Comparison of ENCODE assay signal across 22 cellular contexts in the genomic region with DNA sequence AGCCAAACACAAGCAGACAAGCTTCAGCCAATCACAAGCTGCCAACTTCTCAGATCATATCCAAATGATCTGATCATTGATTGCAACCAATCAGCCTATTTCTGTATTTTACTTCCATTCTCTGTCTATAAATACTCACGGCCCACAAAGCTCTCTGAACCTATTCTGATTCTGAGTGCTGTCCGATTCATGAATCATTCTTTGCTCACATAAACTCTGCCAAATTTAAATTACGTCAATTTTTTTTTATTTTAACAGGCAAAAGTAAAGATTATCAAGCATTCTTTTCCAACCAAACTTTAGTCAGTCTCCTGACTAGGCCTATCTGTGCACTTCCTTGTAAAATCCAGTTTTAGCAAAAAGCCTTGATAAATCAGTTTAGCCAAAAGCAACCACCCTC. TPM values are rescaled to one million over a fixed set of nuclear protein-coding genes. Genes with fewer than 3 reads are reported as not detected.
A peak's percentile ranks its signal among the peaks of the same experiment; 100 is the strongest.
DNase-seq lines count a peak whose midpoint lies in the region; ATAC-seq and TF ChIP-seq lines count a peak whose summit lies in the region.
"Had no signal": no experiment of that assay in that cellular context is flagged by ENCODE, and none has a peak within 500 bp of the region (broad histone marks: within the 10 kb centered on the region; RNA-seq: fewer than 3 reads in every experiment).

No MANE protein-coding gene starts in this region.

- H3K36me3 Mint-ChIP-seq in activated naive CD4-positive, alpha-beta T cell treated with anti-CD3 and anti-CD28 coated beads for 36 hours (ENCODE audit: low read depth), result no peaks in the 10 kb centered on the region

- no peak overlapping the region for H3K4me3 Mint-ChIP-seq in activated naive CD4-positive, alpha-beta T cell treated with anti-CD3 and anti-CD28 coated beads for 36 hours
- H3K4me3 Mint-ChIP-seq: GM23338 had no signal

- TF ChIP-seq CTCF in fibroblast of lung (conservative IDR thresholded peaks at IDR 0.05 in 1 of 2, IDR thresholded peaks at IDR 0.05 in 1 of 2; ENCODE audit: low read depth in 1 of 2, low read length in 2 of 2), result no peak
- TF ChIP-seq CTCF in smooth muscle cell (IDR thresholded peaks at IDR 0.05; ENCODE audit: borderline replicate concordance, insufficient read depth, poor library complexity, severe bottlenecking), result no peak

- intact Hi-C loops in activated naive CD4-positive, alpha-beta T cell treated with anti-CD3 and anti-CD28 coated beads for 36 hours (cut with micrococcal nuclease), result loop anchor here (5.0 kb wide), 2 partner anchors 679 to 1221 kb away; partner anchors contain the start of genes FANCB and MOSPD2
- intact Hi-C loops in aorta (cut with DNase I), result loop anchor here in 1 of 2 donors (5.0 kb wide), 1 partner anchor 36 kb away; the partner anchor contains the start of gene RAB9A

- CTCF ChIA-PET in activated naive CD4-positive, alpha-beta T cell treated with anti-CD3 and anti-CD28 coated beads for 36 hours (lab: Charles Lee), result no interaction called here

- no peaks in the 10 kb centered on the region for H3K9me3 Mint-ChIP-seq in activated naive CD4-positive, alpha-beta T cell treated with anti-CD3 and anti-CD28 coated beads for 36 hours
- H3K9me3 Mint-ChIP-seq: GM23338 had no signal

- H3K27ac Mint-ChIP-seq in activated naive CD4-positive, alpha-beta T cell treated with anti-CD3 and anti-CD28 coated beads for 36 hours, result peak overlapping the region; percentile 41
- H3K27ac Mint-ChIP-seq: GM23338 had no signal

- no peak overlapping the region for H2AFZ ChIP-seq in fibroblast of lung (ENCODE audit: low read length)
- H2AFZ ChIP-seq in smooth muscle cell (ENCODE audit: low read depth), result no peak overlapping the region
- H2AFZ ChIP-seq: GM23338 had no signal

- no peaks in the 10 kb centered on the region for H3F3A ChIP-seq in smooth muscle cell (ENCODE audit: low read depth)

- no peaks in the 10 kb centered on the region for H4K20me1 ChIP-seq in fibroblast of lung (ENCODE audit: control insufficient read depth, extremely low read depth, insufficient read depth, low read length)
- no peaks in the 10 kb centered on the region for H4K20me1 ChIP-seq in smooth muscle cell (ENCODE audit: low read depth)

- H3K9ac ChIP-seq in fibroblast of lung (ENCODE audit: insufficient read depth, low read length) (no peak overlapping the region), smooth muscle cell (ENCODE audit: low read depth) (no peak overlapping the region)

- H3K36me3 ChIP-seq in fibroblast of lung (ENCODE audit: control insufficient read depth, insufficient read depth, low read length) (no peaks in the 10 kb centered on the region), smooth muscle cell (ENCODE audit: low read depth) (no peaks in the 10 kb centered on the region), aorta (ENCODE audit: control insufficient read depth in 1 of 2, insufficient read depth in 2 of 2, low read length in 1 of 2) (no peaks in the 10 kb centered on the region)

- no peak for ATAC-seq in aorta (ENCODE audit: low FRiP score)
- ATAC-seq: A549, GM23338, Panc1, Right ventricle myocardium inferior had no signal

- peaks cover 7% of the 10 kb centered on the region for H3K4me1 ChIP-seq in fibroblast of lung (ENCODE audit: control insufficient read depth, extremely low read depth, insufficient read depth, low read length)
- no peaks in the 10 kb centered on the region for H3K4me1 ChIP-seq in smooth muscle cell (ENCODE audit: low read depth)
- peaks cover 0 to 2% of the 10 kb centered on the region in 2 donors for H3K4me1 ChIP-seq in aorta (ENCODE audit: control insufficient read depth in 1 of 2, insufficient read depth in 2 of 2, low read length in 2 of 2)

- H3K4me3 ChIP-seq in fibroblast of lung (replicated peaks in 1 of 4; ENCODE audit: control extremely low read depth in 1 of 4, insufficient read depth in 1 of 4, low read depth in 3 of 4, low read length in 4 of 4) (no peak overlapping the region), smooth muscle cell (no peak overlapping the region), aorta (ENCODE audit: low read length in 2 of 2) (no peak overlapping the region)
- H3K4me3 ChIP-seq: A549, GM23338 had no signal

- 41% methylated on average over 3 of the region's 3 CpGs for WGBS in smooth muscle cell (ENCODE audit: low lambda C conversion rate)
- WGBS in aorta, 2 donors, result 16 to 52% methylated on average over 3 of the region's 3 CpGs

- peaks cover 26% of the 10 kb centered on the region for H3K4me1 Mint-ChIP-seq in activated naive CD4-positive, alpha-beta T cell treated with anti-CD3 and anti-CD28 coated beads for 36 hours (ENCODE audit: low read depth)

- H3K9me3 ChIP-seq in fibroblast of lung (ENCODE audit: control insufficient read depth, insufficient read depth, low read depth, low read length) (no peaks in the 10 kb centered on the region), smooth muscle cell (replicated peaks; ENCODE audit: low read depth) (no peaks in the 10 kb centered on the region), aorta (ENCODE audit: control insufficient read depth, low read length) (no peaks in the 10 kb centered on the region)
- H3K9me3 ChIP-seq: A549 had no signal

- H3K27me3 ChIP-seq in fibroblast of lung (ENCODE audit: control insufficient read depth, insufficient read depth, low read length) (no peaks in the 10 kb centered on the region), smooth muscle cell (ENCODE audit: low read depth) (no peaks in the 10 kb centered on the region), aorta (ENCODE audit: control insufficient read depth in 1 of 2, insufficient read depth in 2 of 2, low read length in 1 of 2) (no peaks in the 10 kb centered on the region)

- no peaks in the 10 kb centered on the region for H3K79me2 ChIP-seq in fibroblast of lung (ENCODE audit: control insufficient read depth, insufficient read depth, low read length)
- no peaks in the 10 kb centered on the region for H3K79me2 ChIP-seq in smooth muscle cell (ENCODE audit: low read depth)

- H3K27ac ChIP-seq in fibroblast of lung (ENCODE audit: insufficient read depth, low read length) (peak overlapping the region; percentile 94), smooth muscle cell (ENCODE audit: low read depth) (peak overlapping the region; percentile 84), aorta (ENCODE audit: low read depth in 1 of 2, low read length in 2 of 2) (no peak overlapping the region)
- H3K27ac ChIP-seq: HL-60 had no signal

- H3K4me2 ChIP-seq in fibroblast of lung (ENCODE audit: extremely low read depth, insufficient read depth, low read length) (no peak overlapping the region), smooth muscle cell (no peak overlapping the region)
- H3K4me2 ChIP-seq: A549, GM23338 had no signal

- no peak for DNase-seq in activated naive CD4-positive, alpha-beta T cell treated with anti-CD3 and anti-CD28 coated beads for 36 hours
- no peak for DNase-seq in activated naive CD4-positive, alpha-beta T cell treated with anti-CD3 and anti-CD28 coated beads, Interleukin-2, amount 50 U/mL, for 16 hours
- DNase-seq in HT1080 (ENCODE audit: low read depth) (peak; percentile 1), fibroblast of lung (ENCODE audit: low read depth in 2 of 2) (peak; percentile 49 to 62), smooth muscle cell (lab: John Stamatoyannopoulos, UW; ENCODE audit: unreplicated experiment) (no peak), aorta (no peak), activated T-cell treated with anti-CD3 and anti-CD28 coated beads for 4 hours (no peak), SHP77 treated with DMSO at 0.1 percent for 48 hours (lab: John Stamatoyannopoulos, UW) (no peak)
- DNase-seq: CD4-positive, alpha-beta memory T cell; DMS79; GDM1; MM.1S; NCI-H1105; NCI-H187; NCI-H2171; NCI-H446 treated with DMSO at 0.1 percent for 48 hours; NCI-H748 treated with DMSO at 0.1 percent for 48 hours had no signal

- no peaks in the 10 kb centered on the region for H3K27me3 Mint-ChIP-seq in activated naive CD4-positive, alpha-beta T cell treated with anti-CD3 and anti-CD28 coated beads for 36 hours (ENCODE audit: low read depth)
- H3K27me3 Mint-ChIP-seq: CD4-positive, alpha-beta memory T cell had no signal

RNA-seq across cellular contexts. Expression of gene TCEANC, which starts 1.8 kb away (rescaled TPM):
- total RNA-seq in activated naive CD4-positive, alpha-beta T cell treated with anti-CD3 and anti-CD28 coated beads for 36 hours, result 1 to 10 TPM; 2.5 to 2.7 TPM
- 0.29 and 0.77 TPM in 2 replicates for total RNA-seq in HT1080 (2014; rRNA removed; shearing (Covaris generic))
- 0.71 and 0.81 TPM in 2 replicates for polyA plus RNA-seq in HT1080 (2015; cell fraction: cytosol; rRNA removed)
- polyA plus RNA-seq in HT1080 (2015; cell fraction: nucleus; rRNA removed), result 0.63 and 1.3 TPM in 2 replicates
- 4.6 and 7.3 TPM in 2 replicates for total RNA-seq in fibroblast of lung
- polyA plus RNA-seq in fibroblast of lung, result 1.6 and 2.3 TPM in 2 replicates
- 0.94 and 1.2 TPM in 2 replicates for polyA plus RNA-seq in fibroblast of lung (2012)
- polyA minus RNA-seq in fibroblast of lung (ENCODE audit: low replicate concordance), result 0.59 and 1.7 TPM in 2 replicates
- 2.5 and 2.6 TPM in 2 replicates for total RNA-seq in smooth muscle cell
- polyA plus RNA-seq in smooth muscle cell, result 1.2 and 1.9 TPM in 2 replicates
- total RNA-seq in aorta, result 1 to 10 TPM; 2.3 to 3.9 TPM
- polyA plus RNA-seq in aorta, result 1 to 10 TPM; 1.5 to 2.8 TPM

RNA-seq across cellular contexts. Expression of gene RAB9A, which starts 37.8 kb away (rescaled TPM):
- 10 to 100 TPM; 22.8 to 23.3 TPM for total RNA-seq in activated naive CD4-positive, alpha-beta T cell treated with anti-CD3 and anti-CD28 coated beads for 36 hours
- total RNA-seq in HT1080 (2014; rRNA removed; shearing (Covaris generic)), result 15.9 and 17.1 TPM in 2 replicates
- polyA plus RNA-seq in HT1080 (2015; cell fraction: cytosol; rRNA removed), result 21.9 and 26.0 TPM in 2 replicates
- 11.4 and 12.9 TPM in 2 replicates for polyA plus RNA-seq in HT1080 (2015; cell fraction: nucleus; rRNA removed)
- total RNA-seq in fibroblast of lung (30.3 and 40.3 TPM in 2 replicates), smooth muscle cell (25.8 and 42.3 TPM in 2 replicates), aorta (10 to 100 TPM; 18.2 to 26.2 TPM)
- polyA plus RNA-seq in fibroblast of lung (43.1 and 44.2 TPM in 2 replicates), smooth muscle cell (22.1 and 31.5 TPM in 2 replicates), aorta (10 to 100 TPM; 18.7 to 21.7 TPM)
- 25.8 and 29.2 TPM in 2 replicates for polyA plus RNA-seq in fibroblast of lung (2012)
- 1.2 and 1.9 TPM in 2 replicates for polyA minus RNA-seq in fibroblast of lung (ENCODE audit: low replicate concordance)

Comparison
In these comparisons a context has a peak if more than half of its experiments do, and no peak if none do; other contexts are left out.
1. DNase-seq: peak in HT1080 (single experiment) and fibroblast of lung (2 of 2); none in activated naive CD4-positive, alpha-beta T cell treated with anti-CD3 and anti-CD28 coated beads for 36 hours (single experiment), activated naive CD4-positive, alpha-beta T cell treated with anti-CD3 and anti-CD28 coated beads, Interleukin-2, amount 50 U/mL, for 16 hours (single experiment), smooth muscle cell (single experiment), aorta (0 of 2), activated T-cell treated with anti-CD3 and anti-CD28 coated beads for 4 hours (single experiment) and SHP77 treated with DMSO at 0.1 percent for 48 hours (single experiment).
2. H3K27ac ChIP-seq: peak in fibroblast of lung (single experiment) and smooth muscle cell (single experiment); none in aorta (0 of 2).